Comparison of ENCODE assay signal across 1 cellular context in genomic region chr6:11039040-11039439, GRCh38.
TF ChIP-seq lines count a peak whose summit lies in the region.

No MANE protein-coding gene starts in this region.

TF ChIP-seq in HepG2, 621 proteins besides CTCF, POLR2A, EP300 and RAD21 (continued from another document and continues in another):
- TF ChIP-seq ZNF609 (CRISPR knock-in tag; IDR thresholded peaks at IDR 0.05; ENCODE audit: borderline replicate concordance) (peak; percentile 53; the same call in 1 of the 2 replicates), NCOA2 (CRISPR knock-in tag; IDR thresholded peaks at IDR 0.05) (0 out of 2 replicates have a peak, but pooled peaks have one; percentile 49), SMAD3 (CRISPR knock-in tag; IDR thresholded peaks at IDR 0.05) (0 out of 2 replicates have a peak, but pooled peaks have one; percentile 40), TEAD3 (CRISPR knock-in tag; optimal IDR thresholded peaks at IDR 0.05; ENCODE audit: borderline replicate concordance) (peak; percentile 39), ELK4 (CRISPR knock-in tag; IDR thresholded peaks at IDR 0.05; ENCODE audit: borderline replicate concordance) (no peak), NFIC (IDR thresholded peaks at IDR 0.05; ENCODE audit: low read length) (0 out of 2 replicates have a peak, but pooled peaks have one; percentile 19), RCOR2 (CRISPR knock-in tag; IDR thresholded peaks at IDR 0.05) (peak; percentile 63; the same call in 1 of the 2 replicates), ZGPAT (CRISPR knock-in tag; IDR thresholded peaks at IDR 0.05) (0 out of 2 replicates have a peak, but pooled peaks have one; percentile 38), MEIS2 (CRISPR knock-in tag; IDR thresholded peaks at IDR 0.05) (no peak), ZZZ3 (CRISPR knock-in tag; IDR thresholded peaks at IDR 0.05; ENCODE audit: borderline replicate concordance) (no peak), NONO (IDR thresholded peaks at IDR 0.05) (no peak), NONO (CRISPR knock-in tag; conservative IDR thresholded peaks at IDR 0.05) (0 out of 2 replicates have a peak, but pooled peaks have one; percentile 9), KMT2B (CRISPR knock-in tag; IDR thresholded peaks at IDR 0.05) (0 out of 2 replicates have a peak, but pooled peaks have one; percentile 26), ZNF441 (CRISPR knock-in tag; IDR thresholded peaks at IDR 0.05; ENCODE audit: borderline replicate concordance) (no peak), CREM (IDR thresholded peaks at IDR 0.05) (peak; percentile 5; the same call in 1 of the 2 replicates), CREM (CRISPR knock-in tag; IDR thresholded peaks at IDR 0.05) (no peak), ZNF850 (CRISPR knock-in tag; conservative IDR thresholded peaks at IDR 0.05) (no peak), ZNF362 (CRISPR knock-in tag; IDR thresholded peaks at IDR 0.05; ENCODE audit: borderline replicate concordance) (no peak), ZNF672 (CRISPR knock-in tag; IDR thresholded peaks at IDR 0.05) (no peak), FOXO1 (CRISPR knock-in tag; IDR thresholded peaks at IDR 0.05) (0 out of 2 replicates have a peak, but pooled peaks have one; percentile 34), TIGD3 (CRISPR knock-in tag; IDR thresholded peaks at IDR 0.05; ENCODE audit: borderline replicate concordance) (no peak), FOXP1 (IDR thresholded peaks at IDR 0.05) (no peak; the same call in 1 of the 2 replicates), FOXP1 (CRISPR knock-in tag; IDR thresholded peaks at IDR 0.05) (peak; percentile 96), ARNT2 (CRISPR knock-in tag; IDR thresholded peaks at IDR 0.05; ENCODE audit: low read depth) (no peak), GATAD2A (CRISPR knock-in tag; IDR thresholded peaks at IDR 0.05) (peak; percentile 83), SOX5 (CRISPR knock-in tag; IDR thresholded peaks at IDR 0.05; ENCODE audit: borderline replicate concordance) (peak; percentile 77; the same call in 1 of the 2 replicates), ZNF460 (CRISPR knock-in tag; IDR thresholded peaks at IDR 0.05; ENCODE audit: borderline replicate concordance) (no peak), NR2F2 (IDR thresholded peaks at IDR 0.05; ENCODE audit: borderline replicate concordance, low read depth) (peak; percentile 77; the same call in 1 of the 2 replicates), CEBPG (CRISPR knock-in tag; IDR thresholded peaks at IDR 0.05) (peak; percentile 52), TCF7 (IDR thresholded peaks at IDR 0.05; ENCODE audit: low read depth) (peak; percentile 58), HMG20A (CRISPR knock-in tag; IDR thresholded peaks at IDR 0.05; ENCODE audit: borderline replicate concordance) (peak; percentile 61; the same call in 1 of the 2 replicates), SAP130 (CRISPR knock-in tag; IDR thresholded peaks at IDR 0.05; ENCODE audit: low read depth) (peak; percentile 17; the same call in 1 of the 2 replicates), ZNF292 (CRISPR knock-in tag; IDR thresholded peaks at IDR 0.05; ENCODE audit: borderline replicate concordance, low read depth) (0 out of 2 replicates have a peak, but pooled peaks have one; percentile 37), ZNF335 (CRISPR knock-in tag; IDR thresholded peaks at IDR 0.05) (no peak), ZBTB20 (CRISPR knock-in tag; IDR thresholded peaks at IDR 0.05; ENCODE audit: borderline replicate concordance, low read depth) (peak; percentile 34; the same call in 1 of the 2 replicates), ZNF644 (CRISPR knock-in tag; IDR thresholded peaks at IDR 0.05; ENCODE audit: low read depth) (no peak), KLF16 (CRISPR knock-in tag; IDR thresholded peaks at IDR 0.05) (0 out of 4 replicates have a peak, but pooled peaks of 1 of the 2 experiments have one; percentile 22), STAT5B (CRISPR knock-in tag; IDR thresholded peaks at IDR 0.05) (no peak), FOXP4 (CRISPR knock-in tag; IDR thresholded peaks at IDR 0.05) (peak; percentile 83), ZBTB25 (CRISPR knock-in tag; IDR thresholded peaks at IDR 0.05) (peak; percentile 35; the same call in 1 of the 2 replicates), SOX6 (IDR thresholded peaks at IDR 0.05) (no peak), SOX6 (CRISPR knock-in tag; IDR thresholded peaks at IDR 0.05) (peak; percentile 91), RERE (CRISPR knock-in tag; IDR thresholded peaks at IDR 0.05; ENCODE audit: low read depth) (0 out of 2 replicates have a peak, but pooled peaks have one; percentile 47), ISL2 (CRISPR knock-in tag; IDR thresholded peaks at IDR 0.05) (peak; percentile 61; the same call in 1 of the 2 replicates)
